ENCODE assay signal across 22 cellular contexts in genomic region chr19:23318143-23318542, GRCh38.
DNase-seq lines count a peak whose midpoint lies in the region; ATAC-seq, FAIRE-seq and TF ChIP-seq lines count a peak whose summit lies in the region.
"Had no signal": no experiment of that assay in that cellular context is flagged by ENCODE, and none has a peak within 500 bp of the region (broad histone marks: within the 10 kb centered on the region; RNA-seq: fewer than 3 reads in every experiment).

No MANE protein-coding gene starts in this region.

- H3K9me3 Mint-ChIP-seq in stimulated activated naive B cell treated with anti-CD40 and anti-IgM and Interleukin-4, amounts not matched to agents 10 μg/mL and 1 μg/mL and 100 μg/mL, for 72 hours = peaks cover 3 to 8% of the 10 kb centered on the region in 2 donors

- intact Hi-C loops in HepG2 (cut with micrococcal nuclease; ENCODE audit: unreplicated experiment) = no loop called here
- intact Hi-C loops in right lobe of liver (cut with DNase I) = no loop called here

- TF ChIP-seq POLR2A in HepG2 (IDR thresholded peaks at IDR 0.05; ENCODE audit: insufficient read depth in 1 of 2, low read depth in 2 of 2, low read length in 2 of 2) = no peak
- no peak for TF ChIP-seq POLR2A in right lobe of liver (IDR thresholded peaks at IDR 0.05)
- TF ChIP-seq POLR2A in NB4 (IDR thresholded peaks at IDR 0.05; ENCODE audit: extremely low read depth, insufficient read length) = no peak

- H3K27ac ChIP-seq in HepG2 (ENCODE audit: extremely low read length, insufficient read depth, low read length) (no peak overlapping the region), right lobe of liver (no peak overlapping the region), caudate nucleus (ENCODE audit: low read depth, low read length) (no peak overlapping the region)
- H3K27ac ChIP-seq: C4-2B, neutrophil, thyroid gland had no signal

- no peak overlapping the region for H3K27ac Mint-ChIP-seq in stimulated activated naive B cell treated with anti-CD40 and anti-IgM and Interleukin-4, amounts not matched to agents 10 μg/mL and 1 μg/mL and 100 μg/mL, for 72 hours
- H3K27ac Mint-ChIP-seq: progenitor cell of endocrine pancreas; stimulated activated naive CD8-positive, alpha-beta T cell treated with anti-CD3 and anti-CD28 coated beads, Interleukin-15, Interleukin-2, amounts not matched to agents 100 ng/mL and 50 ng/mL, for 24 hours had no signal

- DNase-seq in HepG2 (ENCODE audit: low spot score) (no peak), right lobe of liver (no peak), NB4 (ENCODE audit: low read depth) (peak; percentile 41), caudate nucleus (lab: John Stamatoyannopoulos, UW) (peak in 33 of 61 donors; percentile 1 to 84 (median 21)), HuH-7.5 (ENCODE audit: low spot score) (no peak)
- DNase-seq in stimulated activated naive B cell treated with anti-CD40 and anti-IgM and Interleukin-4, amounts not matched to agents 10 μg/mL and 1 μg/mL and 100 μg/mL, for 72 hours = no peak
- DNase-seq: activated CD4-positive, CD25-positive, alpha-beta regulatory T cell; H7; Karpas-422; left colon; NCI-H1048; NCI-H1930; NCI-H2227 treated with DMSO at 0.1 percent for 48 hours; SHP77; T1000; thyroid gland had no signal

- no TSS peak for BruUV-seq in HepG2 (replicated peaks; lab: Mats Ljungman, UMichigan)

- TF ChIP-seq RAD21 in HepG2 (CRISPR knock-in tag; IDR thresholded peaks at IDR 0.05) = no peak

- POLR2A ChIA-PET in HepG2 (lab: Yijun Ruan, JAX) = no interaction called here

- H3K4me1 ChIP-seq in HepG2 (ENCODE audit: insufficient read depth, low read length) (no peaks in the 10 kb centered on the region), right lobe of liver (no peaks in the 10 kb centered on the region)
- H3K4me1 ChIP-seq: thyroid gland had no signal

- H3K4me3 Mint-ChIP-seq in stimulated activated naive B cell treated with anti-CD40 and anti-IgM and Interleukin-4, amounts not matched to agents 10 μg/mL and 1 μg/mL and 100 μg/mL, for 72 hours = no peak overlapping the region
- H3K4me3 Mint-ChIP-seq: stimulated activated naive CD8-positive, alpha-beta T cell treated with anti-CD3 and anti-CD28 coated beads, Interleukin-15, Interleukin-2, amounts not matched to agents 100 ng/mL and 50 ng/mL, for 24 hours had no signal

- FAIRE-seq in HepG2 (lab: Jason Lieb, UNC) = no peak
- FAIRE-seq: endothelial cell of umbilical vein had no signal

- H3K4me1 Mint-ChIP-seq in stimulated activated naive B cell treated with anti-CD40 and anti-IgM and Interleukin-4, amounts not matched to agents 10 μg/mL and 1 μg/mL and 100 μg/mL, for 72 hours = no peaks in the 10 kb centered on the region

- no peaks in the 10 kb centered on the region for H3K27me3 Mint-ChIP-seq in stimulated activated naive B cell treated with anti-CD40 and anti-IgM and Interleukin-4, amounts not matched to agents 10 μg/mL and 1 μg/mL and 100 μg/mL, for 72 hours
- H3K27me3 Mint-ChIP-seq: progenitor cell of endocrine pancreas; stimulated activated naive CD8-positive, alpha-beta T cell treated with anti-CD3 and anti-CD28 coated beads, Interleukin-15, Interleukin-2, amounts not matched to agents 100 ng/mL and 50 ng/mL, for 24 hours had no signal

- H3K36me3 ChIP-seq in HepG2 (replicated peaks in 1 of 2; ENCODE audit: control insufficient read depth in 1 of 2, insufficient read depth in 2 of 2, low read length in 2 of 2) (no peaks in the 10 kb centered on the region), right lobe of liver (no peaks in the 10 kb centered on the region)
- H3K36me3 ChIP-seq: neutrophil, thyroid gland had no signal

- CTCF ChIA-PET in HepG2 (lab: Yijun Ruan, JAX; ENCODE audit: low intra/inter-chr PET ratio, low total read pairs) = no interaction called here

- H4K20me1 ChIP-seq in HepG2 (ENCODE audit: insufficient read depth, low read length) = no peaks in the 10 kb centered on the region

- H3K79me2 ChIP-seq in HepG2 (ENCODE audit: insufficient read depth, low read length) = no peaks in the 10 kb centered on the region

- 29% methylated on average over 1 of the region's 1 CpG for WGBS in HepG2 (ENCODE audit: low lambda C conversion rate)
- WGBS in right lobe of liver (ENCODE audit: insufficient coverage, low coverage, low lambda C conversion rate, missing lambda C conversion rate) = 100% methylated on average over 1 of the region's 1 CpG

- ATAC-seq in HepG2 (no peak), right lobe of liver (no peak), HG03354 (IDR thresholded peaks at IDR 0.05; ENCODE audit: poor library complexity, severe bottlenecking, unreplicated experiment) (no peak)
- ATAC-seq in stimulated activated naive B cell treated with anti-CD40 and anti-IgM and Interleukin-4, amounts not matched to agents 10 μg/mL and 1 μg/mL and 100 μg/mL, for 72 hours (replicated peaks) = peak; percentile 33 to 44
- ATAC-seq: left colon had no signal

- H3K4me3 ChIP-seq in HepG2 (replicated peaks in 1 of 3; ENCODE audit: insufficient read depth in 1 of 3, low read depth in 2 of 3, low read length in 3 of 3) = no peak overlapping the region
- no peak overlapping the region for H3K4me3 ChIP-seq in right lobe of liver
- H3K4me3 ChIP-seq in NB4 (ENCODE audit: low read depth, low read length) = no peak overlapping the region
- H3K4me3 ChIP-seq: thyroid gland had no signal

- in situ Hi-C loops in HepG2 (cut with HindIII; ENCODE audit: extremely low pct_ligation_motif_present, low pct_unique_long_range_greater_than_20kb) = no loop called here

- peaks cover 0 to under 1% of the 10 kb centered on the region in 2 donors for H3K36me3 Mint-ChIP-seq in stimulated activated naive B cell treated with anti-CD40 and anti-IgM and Interleukin-4, amounts not matched to agents 10 μg/mL and 1 μg/mL and 100 μg/mL, for 72 hours

- peaks cover 81% of the 10 kb centered on the region for H3K9me3 ChIP-seq in HepG2 (ENCODE audit: low read length)
- H3K9me3 ChIP-seq in right lobe of liver = no peaks in the 10 kb centered on the region
- H3K9me3 ChIP-seq: neutrophil, thyroid gland had no signal

- H3K9ac ChIP-seq in HepG2 (ENCODE audit: insufficient read depth, low read depth, low read length) = no peak overlapping the region

- H3K27me3 ChIP-seq in HepG2 (ENCODE audit: control insufficient read depth in 1 of 2, insufficient read depth in 2 of 2, low read length in 2 of 2) = no peaks in the 10 kb centered on the region
- no peaks in the 10 kb centered on the region for H3K27me3 ChIP-seq in right lobe of liver
- H3K27me3 ChIP-seq: neutrophil, thyroid gland had no signal

- no peak for TF ChIP-seq CTCF in HepG2 (CRISPR knock-in tag; IDR thresholded peaks at IDR 0.05)
- TF ChIP-seq CTCF in right lobe of liver (IDR thresholded peaks at IDR 0.05) = no peak
- no peak for TF ChIP-seq CTCF in NB4 (IDR thresholded peaks at IDR 0.05; ENCODE audit: low read depth, low read length)

- no peak overlapping the region for H2AFZ ChIP-seq in HepG2 (ENCODE audit: low read length)

- TF ChIP-seq EP300 in HepG2 (IDR thresholded peaks at IDR 0.05; ENCODE audit: low read depth in 2 of 2, low read length in 2 of 2) = no peak
- TF ChIP-seq EP300 in HepG2 (CRISPR knock-in tag; IDR thresholded peaks at IDR 0.05; ENCODE audit: borderline replicate concordance) = no peak

- H3K4me2 ChIP-seq in HepG2 (ENCODE audit: low read depth, low read length) = no peak overlapping the region

TF ChIP-seq in HepG2, 621 proteins besides CTCF, POLR2A, EP300 and RAD21:
- TF ChIP-seq ARNT (IDR thresholded peaks at IDR 0.05) (no peak), FOXO1 (CRISPR knock-in tag; IDR thresholded peaks at IDR 0.05) (no peak), ZNF468 (CRISPR knock-in tag; IDR thresholded peaks at IDR 0.05) (no peak), MXI1 (IDR thresholded peaks at IDR 0.05; ENCODE audit: borderline replicate concordance, low read depth, low read length) (no peak), FOSL2 (CRISPR knock-in tag; IDR thresholded peaks at IDR 0.05) (0 out of 2 replicates have a peak, but pooled peaks have one; percentile 23), CREB1 (IDR thresholded peaks at IDR 0.05) (0 out of 2 replicates have a peak, but pooled peaks have one; percentile 21), CREB1 (CRISPR knock-in tag; IDR thresholded peaks at IDR 0.05) (no peak), KDM3A (CRISPR knock-in tag; IDR thresholded peaks at IDR 0.05; ENCODE audit: low read depth) (no peak), SOX13 (IDR thresholded peaks at IDR 0.05) (no peak), SOX13 (CRISPR knock-in tag; conservative IDR thresholded peaks at IDR 0.05 in 1 of 2, IDR thresholded peaks at IDR 0.05 in 1 of 2) (no peak), NPAS2 (CRISPR knock-in tag; IDR thresholded peaks at IDR 0.05; ENCODE audit: borderline replicate concordance) (no peak)
- TF ChIP-seq, protein P1, sequence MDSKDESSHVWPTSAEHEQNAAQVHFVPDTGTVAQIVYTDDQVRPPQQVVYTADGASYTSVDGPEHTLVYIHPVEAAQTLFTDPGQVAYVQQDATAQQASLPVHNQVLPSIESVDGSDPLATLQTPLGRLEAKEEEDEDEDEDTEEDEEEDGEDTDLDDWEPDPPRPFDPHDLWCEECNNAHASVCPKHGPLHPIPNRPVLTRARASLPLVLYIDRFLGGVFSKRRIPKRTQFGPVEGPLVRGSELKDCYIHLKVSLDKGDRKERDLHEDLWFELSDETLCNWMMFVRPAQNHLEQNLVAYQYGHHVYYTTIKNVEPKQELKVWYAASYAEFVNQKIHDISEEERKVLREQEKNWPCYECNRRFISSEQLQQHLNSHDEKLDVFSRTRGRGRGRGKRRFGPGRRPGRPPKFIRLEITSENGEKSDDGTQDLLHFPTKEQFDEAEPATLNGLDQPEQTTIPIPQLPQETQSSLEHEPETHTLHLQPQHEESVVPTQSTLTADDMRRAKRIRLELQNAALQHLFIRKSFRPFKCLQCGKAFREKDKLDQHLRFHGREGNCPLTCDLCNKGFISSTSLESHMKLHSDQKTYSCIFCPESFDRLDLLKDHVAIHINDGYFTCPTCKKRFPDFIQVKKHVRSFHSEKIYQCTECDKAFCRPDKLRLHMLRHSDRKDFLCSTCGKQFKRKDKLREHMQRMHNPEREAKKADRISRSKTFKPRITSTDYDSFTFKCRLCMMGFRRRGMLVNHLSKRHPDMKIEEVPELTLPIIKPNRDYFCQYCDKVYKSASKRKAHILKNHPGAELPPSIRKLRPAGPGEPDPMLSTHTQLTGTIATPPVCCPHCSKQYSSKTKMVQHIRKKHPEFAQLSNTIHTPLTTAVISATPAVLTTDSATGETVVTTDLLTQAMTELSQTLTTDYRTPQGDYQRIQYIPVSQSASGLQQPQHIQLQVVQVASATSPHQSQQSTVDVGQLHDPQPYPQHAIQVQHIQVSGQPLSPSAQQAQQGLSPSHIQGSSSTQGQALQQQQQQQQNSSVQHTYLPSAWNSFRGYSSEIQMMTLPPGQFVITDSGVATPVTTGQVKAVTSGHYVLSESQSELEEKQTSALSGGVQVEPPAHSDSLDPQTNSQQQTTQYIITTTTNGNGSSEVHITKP (CRISPR knock-in tag; IDR thresholded peaks at IDR 0.05; ENCODE audit: low read depth) = no peak

Comparison
In these comparisons a context has a peak if more than half of its experiments do, and no peak if none do; other contexts are left out.
1. ATAC-seq: peak in stimulated activated naive B cell treated with anti-CD40 and anti-IgM and Interleukin-4, amounts not matched to agents 10 μg/mL and 1 μg/mL and 100 μg/mL, for 72 hours (2 of 2); none in HepG2 (single experiment), right lobe of liver (0 of 4) and HG03354 (single experiment).
2. DNase-seq: peak in NB4 (single experiment) and caudate nucleus (33 of 61); none in HepG2 (single experiment), right lobe of liver (0 of 3), stimulated activated naive B cell treated with anti-CD40 and anti-IgM and Interleukin-4, amounts not matched to agents 10 μg/mL and 1 μg/mL and 100 μg/mL, for 72 hours (single experiment) and HuH-7.5 (single experiment).